ENCODE assay signal across 11 cellular contexts in genomic region chr12:31702047-31702446, GRCh38. TPM values are rescaled to one million over a fixed set of nuclear protein-coding genes. Genes with fewer than 3 reads are reported as not detected.
DNase-seq lines count a peak whose midpoint lies in the region; ATAC-seq and TF ChIP-seq lines count a peak whose summit lies in the region.
"Had no signal": no experiment of that assay in that cellular context is flagged by ENCODE, and none has a peak within 500 bp of the region (broad histone marks: within the 10 kb centered on the region; RNA-seq: fewer than 3 reads in every experiment).

No MANE protein-coding gene starts in this region.

- no peak overlapping the region for H3K27ac ChIP-seq in neural progenitor cell

- no peak for ATAC-seq in HG03342 (IDR thresholded peaks at IDR 0.05; ENCODE audit: unreplicated experiment)

- no peaks in the 10 kb centered on the region for H3K27me3 ChIP-seq in neural progenitor cell

- H3K27ac Mint-ChIP-seq in neural progenitor cell: no peak overlapping the region
- H3K27ac Mint-ChIP-seq: mesothelial cell of epicardium had no signal

- no peaks in the 10 kb centered on the region for H3K9me3 ChIP-seq in neural progenitor cell (ENCODE audit: low read depth)

- H3K79me2 ChIP-seq in neural progenitor cell (ENCODE audit: low read depth): no peaks in the 10 kb centered on the region

- H3K4me3 Mint-ChIP-seq in neural progenitor cell: no peak overlapping the region
- H3K4me3 Mint-ChIP-seq: mesothelial cell of epicardium had no signal

- H3K9me3 Mint-ChIP-seq in neural progenitor cell: no peaks in the 10 kb centered on the region

- TF ChIP-seq CTCF in epithelial cell of esophagus (IDR thresholded peaks at IDR 0.05; ENCODE audit: insufficient read depth, low read depth, low read length, missing control alignments) (peak; percentile 31), neural progenitor cell (IDR thresholded peaks at IDR 0.05) (peak; percentile 37)

- no peaks in the 10 kb centered on the region for H3K36me3 ChIP-seq in neural progenitor cell

- H3K4me1 ChIP-seq in neural progenitor cell: peaks cover 3% of the 10 kb centered on the region

- no peaks in the 10 kb centered on the region for H3K4me1 Mint-ChIP-seq in neural progenitor cell
- H3K4me1 Mint-ChIP-seq: mesothelial cell of epicardium had no signal

- H3K9ac ChIP-seq in neural progenitor cell: no peak overlapping the region

- no peak overlapping the region for H3K4me3 ChIP-seq in epithelial cell of esophagus (ENCODE audit: low read length)
- H3K4me3 ChIP-seq in neural progenitor cell: no peak overlapping the region

- no peaks in the 10 kb centered on the region for H4K20me1 ChIP-seq in neural progenitor cell (ENCODE audit: low read depth)

- H3K4me2 ChIP-seq in neural progenitor cell: no peak overlapping the region

- no peaks in the 10 kb centered on the region for H3K27me3 Mint-ChIP-seq in neural progenitor cell (ENCODE audit: insufficient read depth, low read depth)

- DNase-seq in EL (peak; percentile 17), MV-4-11 (lab: John Stamatoyannopoulos, UW) (peak; percentile 30), epithelial cell of esophagus (ENCODE audit: low read depth) (peak; percentile 48), neural progenitor cell (ENCODE audit: low spot score) (peak; percentile 42), NOMO-1 (lab: John Stamatoyannopoulos, UW; ENCODE audit: unreplicated experiment in 2 of 2) (no peak), pons (ENCODE audit: low spot score) (no peak)
- no peak for DNase-seq in activated naive CD4-positive, alpha-beta T cell treated with Interleukin-2 at 50 U/mL for 16 hours
- DNase-seq: NCI-H187; stimulated activated naive CD4-positive, alpha-beta T cell had no signal

- H2AFZ ChIP-seq in neural progenitor cell (replicated peaks): no peak overlapping the region

- peaks cover 2% of the 10 kb centered on the region for H3K36me3 Mint-ChIP-seq in neural progenitor cell

- no peaks in the 10 kb centered on the region for H3F3A ChIP-seq in neural progenitor cell (ENCODE audit: low read depth)

RNA-seq across cellular contexts. Expression of gene AMN1, which starts 26.8 kb away (rescaled TPM):
- total RNA-seq in neural progenitor cell (ENCODE audit: low replicate concordance): 18.3 and 29.4 TPM in 2 replicates

RNA-seq across cellular contexts. Expression of gene ETFBKMT, which starts 42.6 kb away (rescaled TPM):
- total RNA-seq in neural progenitor cell (ENCODE audit: low replicate concordance): 1.5 and 2.7 TPM in 2 replicates

Comparison
In these comparisons a context has a peak if more than half of its experiments do, and no peak if none do; other contexts are left out.
1. DNase-seq: peak in EL (single experiment), MV-4-11 (single experiment), epithelial cell of esophagus (single experiment) and neural progenitor cell (single experiment); none in NOMO-1 (0 of 2), pons (single experiment) and activated naive CD4-positive, alpha-beta T cell treated with Interleukin-2 at 50 U/mL for 16 hours (single experiment).